1 cellular context compared by ENCODE assay signal in genomic region chr9:129075996-129076639, GRCh38.
TF ChIP-seq lines count a peak whose summit lies in the region.

No MANE protein-coding gene starts in this region.

TF ChIP-seq in WTC11, 78 proteins besides CTCF, POLR2A, EP300 and RAD21 (continued from another document):
- TF ChIP-seq E2F4 (CRISPR knock-in tag; IDR thresholded peaks at IDR 0.05; ENCODE audit: borderline replicate concordance, low read depth) (no peak), ZNF396 (CRISPR knock-in tag; IDR thresholded peaks at IDR 0.05; ENCODE audit: borderline replicate concordance) (no peak), KAT7 (CRISPR knock-in tag; IDR thresholded peaks at IDR 0.05; ENCODE audit: borderline replicate concordance) (no peak), FOXP1 (CRISPR knock-in tag; IDR thresholded peaks at IDR 0.05; ENCODE audit: borderline replicate concordance) (no peak)
TF ChIP-seq in WTC11: peak in this region for 0.
